20 cellular contexts compared by ENCODE assay signal in the genomic region with DNA sequence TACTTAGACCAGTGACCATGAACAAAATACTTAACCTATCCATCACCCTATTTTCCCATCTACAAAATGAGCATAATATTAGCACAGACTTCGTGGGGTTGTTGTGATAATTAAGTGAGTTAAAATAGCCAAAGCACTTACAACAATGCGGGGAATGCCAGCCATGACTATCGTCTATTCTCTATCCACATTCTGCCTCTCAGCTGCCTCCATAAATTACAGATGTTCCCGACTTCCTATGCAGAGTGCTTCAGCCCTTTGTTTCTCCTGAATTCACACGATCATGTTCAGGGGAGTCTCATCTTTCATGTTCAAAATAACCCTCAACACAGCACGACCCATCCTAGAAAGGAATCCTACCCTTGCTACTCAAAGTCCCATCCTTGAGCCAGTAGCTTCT.
"Had no signal": no experiment of that assay in that cellular context is flagged by ENCODE, and none has a peak within 500 bp of the region (broad histone marks: within the 10 kb centered on the region; RNA-seq: fewer than 3 reads in every experiment).

No MANE protein-coding gene starts in this region.

- H3K4me3 Mint-ChIP-seq: natural killer cell treated with Interleukin-12 subunit alpha and Interleukin-12 subunit beta and Interleukin-15 and Interleukin-18, amount 100 ng/mL, for 72 hours had no signal

- H3K36me3 Mint-ChIP-seq: natural killer cell treated with Interleukin-12 subunit alpha and Interleukin-12 subunit beta and Interleukin-15 and Interleukin-18, amount 100 ng/mL, for 72 hours had no signal

- H3K27ac ChIP-seq: heart left ventricle, neutrophil, right atrium auricular region, sigmoid colon, stomach, thoracic aorta, transverse colon had no signal

- H3K27ac Mint-ChIP-seq: natural killer cell treated with Interleukin-12 subunit alpha and Interleukin-12 subunit beta and Interleukin-15 and Interleukin-18, amount 100 ng/mL, for 72 hours had no signal

- H3K27me3 ChIP-seq: neutrophil, right atrium auricular region, sigmoid colon, transverse colon had no signal

- ATAC-seq: esophagus mucosa; heart left ventricle; left lobe of liver; mucosa of descending colon; natural killer cell treated with Interleukin-12 subunit alpha and Interleukin-12 subunit beta and Interleukin-15 and Interleukin-18, amount 100 ng/mL, for 72 hours had no signal

- DNase-seq: effector memory CD4-positive, alpha-beta T cell; heart left ventricle; hippocampal formation; kidney glomerular epithelial cell; mammary epithelial cell; mucosa of descending colon; posterior cingulate gyrus; sigmoid colon; small intestine; stimulated activated CD4-positive, alpha-beta T cell treated with anti-CD3 and anti-CD28 coated beads, Interleukin-12 subunit alpha, Interleukin-12 subunit beta, amount 100 ng/mL, for 4 hours; stimulated activated naive CD4-positive, alpha-beta T cell; stomach; substantia nigra; transverse colon had no signal

- H3K4me3 ChIP-seq: heart left ventricle, mucosa of descending colon, right atrium auricular region, sigmoid colon, stomach, thoracic aorta, transverse colon had no signal

- H3K27me3 Mint-ChIP-seq: natural killer cell treated with Interleukin-12 subunit alpha and Interleukin-12 subunit beta and Interleukin-15 and Interleukin-18, amount 100 ng/mL, for 72 hours had no signal

- H3K36me3 ChIP-seq: heart left ventricle, neutrophil, right atrium auricular region, sigmoid colon, stomach, thoracic aorta, transverse colon had no signal

- H3K9me3 ChIP-seq: mucosa of descending colon, neutrophil, sigmoid colon, thoracic aorta, transverse colon had no signal

- H3K4me1 ChIP-seq: heart left ventricle, right atrium auricular region, sigmoid colon, stomach, transverse colon had no signal
